In the genomic region with DNA sequence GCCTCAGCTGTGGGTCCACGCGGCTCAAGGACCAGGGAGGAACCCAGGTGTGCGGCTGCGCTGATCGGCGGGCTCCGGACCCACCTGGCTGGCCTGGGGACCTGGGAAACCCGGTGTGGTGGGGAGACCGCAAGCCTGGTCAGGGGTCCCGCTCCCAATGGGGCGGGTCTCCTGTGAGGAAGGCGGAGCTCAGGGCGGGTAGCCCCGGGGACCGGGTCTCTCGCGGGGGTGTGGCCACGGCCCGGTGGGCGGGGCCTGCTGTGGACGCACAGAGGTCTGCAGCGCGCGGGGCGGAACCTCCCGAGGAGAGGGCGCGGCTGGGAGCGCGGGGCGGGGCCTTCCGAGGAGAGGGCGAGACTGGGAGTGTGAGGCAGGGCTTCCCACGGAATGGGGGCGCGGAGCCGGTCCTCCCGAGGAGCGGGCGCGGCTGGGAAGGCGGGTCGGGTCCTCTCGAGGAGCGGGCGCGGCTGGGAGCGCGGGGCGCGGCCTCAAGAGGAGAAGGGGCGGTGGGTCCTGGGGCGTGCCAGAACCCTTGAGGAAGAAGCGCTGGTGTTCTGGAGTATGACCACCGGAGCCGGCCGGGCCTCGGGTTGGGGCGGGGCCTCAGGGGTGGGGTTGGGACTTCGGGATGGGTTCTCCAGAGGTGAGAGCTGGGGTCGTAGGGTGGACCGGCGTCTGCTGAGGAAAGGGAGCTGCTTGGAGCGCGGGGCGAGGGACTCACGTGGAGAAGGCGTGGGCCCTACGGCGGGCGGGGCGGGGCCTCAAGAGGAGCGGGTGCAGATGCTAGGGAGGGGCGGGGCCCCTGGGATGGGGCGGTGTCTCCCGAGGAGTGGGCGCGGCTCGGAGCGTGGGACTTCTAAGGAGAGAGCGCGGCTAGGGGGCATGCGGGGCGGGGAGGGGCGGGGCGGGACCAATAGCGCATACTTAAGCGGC, we compare ENCODE assay signal across 1 cellular context.
A peak's percentile ranks its signal among the peaks of the same experiment; 100 is the strongest.
TF ChIP-seq lines count a peak whose summit lies in the region.

No MANE protein-coding gene starts in this region.

TF ChIP-seq in K562, 482 proteins besides CTCF, POLR2A, EP300 and RAD21 (continued from another document and continues in another):
- TF ChIP-seq NEUROD1 (IDR thresholded peaks at IDR 0.05; ENCODE audit: borderline replicate concordance, low read depth, low read length, partially characterized antibody), result peak; percentile 71
- TF ChIP-seq POLR2G (IDR thresholded peaks at IDR 0.05; ENCODE audit: low read depth, low read length), result peak; percentile 61
- TF ChIP-seq ARHGAP35 (IDR thresholded peaks at IDR 0.05; ENCODE audit: partially characterized antibody), result no peak
- peak; percentile 66; the same call in 1 of the 2 replicates for TF ChIP-seq SPI1 (IDR thresholded peaks at IDR 0.05; ENCODE audit: borderline replicate concordance, low read depth, low read length)
- TF ChIP-seq HNRNPL (IDR thresholded peaks at IDR 0.05; ENCODE audit: low read depth, low read length), result peak; percentile 68; the same call in 1 of the 2 replicates
- TF ChIP-seq THRB (CRISPR knock-in tag; conservative IDR thresholded peaks at IDR 0.05), result 0 out of 2 replicates have a peak, but pooled peaks have one; percentile 32
- TF ChIP-seq NFYB (IDR thresholded peaks at IDR 0.05; ENCODE audit: extremely low read depth, insufficient read length), result no peak
- TF ChIP-seq ZNF518B (CRISPR knock-in tag; IDR thresholded peaks at IDR 0.05), result no peak
- TF ChIP-seq SAP30 (IDR thresholded peaks at IDR 0.05; ENCODE audit: borderline replicate concordance, insufficient read depth, low read depth, low read length, poor library complexity, severe bottlenecking), result peak; percentile 85
- no peak for TF ChIP-seq HIVEP1 (CRISPR knock-in tag; IDR thresholded peaks at IDR 0.05)
- TF ChIP-seq, protein P1, sequence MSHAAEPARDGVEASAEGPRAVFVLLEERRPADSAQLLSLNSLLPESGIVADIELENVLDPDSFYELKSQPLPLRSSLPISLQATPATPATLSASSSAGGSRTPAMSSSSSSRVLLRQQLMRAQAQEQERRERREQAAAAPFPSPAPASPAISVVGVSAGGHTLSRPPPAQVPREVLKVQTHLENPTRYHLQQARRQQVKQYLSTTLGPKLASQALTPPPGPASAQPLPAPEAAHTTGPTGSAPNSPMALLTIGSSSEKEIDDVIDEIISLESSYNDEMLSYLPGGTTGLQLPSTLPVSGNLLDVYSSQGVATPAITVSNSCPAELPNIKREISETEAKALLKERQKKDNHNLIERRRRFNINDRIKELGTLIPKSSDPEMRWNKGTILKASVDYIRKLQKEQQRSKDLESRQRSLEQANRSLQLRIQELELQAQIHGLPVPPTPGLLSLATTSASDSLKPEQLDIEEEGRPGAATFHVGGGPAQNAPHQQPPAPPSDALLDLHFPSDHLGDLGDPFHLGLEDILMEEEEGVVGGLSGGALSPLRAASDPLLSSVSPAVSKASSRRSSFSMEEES (CRISPR knock-in tag; IDR thresholded peaks at IDR 0.05), result peak; percentile 16; the same call in 1 of the 2 replicates
- TF ChIP-seq DMBX1 (CRISPR knock-in tag; IDR thresholded peaks at IDR 0.05; ENCODE audit: borderline replicate concordance), result 0 out of 2 replicates have a peak, but pooled peaks have one; percentile 40
- no peak for TF ChIP-seq TCF7L2 (IDR thresholded peaks at IDR 0.05; ENCODE audit: low read depth, low read length)
- TF ChIP-seq ZKSCAN8 (CRISPR knock-in tag; IDR thresholded peaks at IDR 0.05), result no peak
- no peak for TF ChIP-seq ZNF232 (CRISPR knock-in tag; IDR thresholded peaks at IDR 0.05)
- peak; percentile 46; the same call in 1 of the 2 replicates for TF ChIP-seq KLF13 (tag; IDR thresholded peaks at IDR 0.05; ENCODE audit: borderline replicate concordance, low read depth)
- 0 out of 2 replicates have a peak, but pooled peaks have one; percentile 4 for TF ChIP-seq CBX1 (IDR thresholded peaks at IDR 0.05; ENCODE audit: low read depth)
- TF ChIP-seq SRF (CRISPR knock-in tag; IDR thresholded peaks at IDR 0.05), result peak in 1 of 2 experiments; percentile 85; a peak in 2 of 4 replicates
- TF ChIP-seq CBX3 (IDR thresholded peaks at IDR 0.05; ENCODE audit: borderline replicate concordance in 1 of 2, low read length in 2 of 2), result peak in 1 of 2 experiments; percentile 18; a peak in 1 of 3 replicates
- peak in 1 of 2 experiments; percentile 80; a peak in 2 of 4 replicates for TF ChIP-seq FOXA3 (CRISPR knock-in tag; conservative IDR thresholded peaks at IDR 0.05 in 1 of 2, IDR thresholded peaks at IDR 0.05 in 1 of 2)
- TF ChIP-seq RFX5 (IDR thresholded peaks at IDR 0.05; ENCODE audit: low read depth, low read length), result peak; percentile 38; the same call in 1 of the 2 replicates
- no peak for TF ChIP-seq FOXK1 (CRISPR knock-in tag; IDR thresholded peaks at IDR 0.05; ENCODE audit: borderline replicate concordance)
- TF ChIP-seq MXI1 (IDR thresholded peaks at IDR 0.05; ENCODE audit: low read depth, low read length), result peak; percentile 92
- TF ChIP-seq ZNF785 (CRISPR knock-in tag; IDR thresholded peaks at IDR 0.05), result no peak
- 0 out of 2 replicates have a peak, but pooled peaks have one; percentile 91 for TF ChIP-seq NR4A1 (CRISPR knock-in tag; IDR thresholded peaks at IDR 0.05)
- no peak for TF ChIP-seq NR4A1 (tag; IDR thresholded peaks at IDR 0.05)
- TF ChIP-seq RBM17 (IDR thresholded peaks at IDR 0.05; ENCODE audit: borderline replicate concordance, low read depth, low read length), result no peak
- 0 out of 2 replicates have a peak, but pooled peaks have one; percentile 59 for TF ChIP-seq ZNF764 (CRISPR knock-in tag; IDR thresholded peaks at IDR 0.05; ENCODE audit: low read depth)
- peak; percentile 42; the same call in 1 of the 2 replicates for TF ChIP-seq BCOR (IDR thresholded peaks at IDR 0.05)
- no peak for TF ChIP-seq ZNF274 (IDR thresholded peaks at IDR 0.05; ENCODE audit: borderline replicate concordance, low read depth, low read length)
- TF ChIP-seq FIP1L1 (IDR thresholded peaks at IDR 0.05; ENCODE audit: low read depth, low read length, poor library complexity, severe bottlenecking), result peak; percentile 95
- no peak for TF ChIP-seq NCOA1 (IDR thresholded peaks at IDR 0.05; ENCODE audit: low read depth)
- TF ChIP-seq MTF1 (CRISPR knock-in tag; IDR thresholded peaks at IDR 0.05; ENCODE audit: borderline replicate concordance), result no peak
- TF ChIP-seq ZC3H11A (IDR thresholded peaks at IDR 0.05; ENCODE audit: low read depth, low read length), result 0 out of 2 replicates have a peak, but pooled peaks have one; percentile 23
- TF ChIP-seq, protein P2, sequence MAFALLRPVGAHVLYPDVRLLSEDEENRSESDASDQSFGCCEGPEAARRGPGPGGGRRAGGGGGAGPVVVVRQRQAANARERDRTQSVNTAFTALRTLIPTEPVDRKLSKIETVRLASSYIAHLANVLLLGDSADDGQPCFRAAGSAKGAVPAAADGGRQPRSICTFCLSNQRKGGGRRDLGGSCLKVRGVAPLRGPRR (CRISPR knock-in tag; IDR thresholded peaks at IDR 0.05), result no peak
- TF ChIP-seq L3MBTL2 (IDR thresholded peaks at IDR 0.05), result peak; percentile 83
- TF ChIP-seq HMG20A (CRISPR knock-in tag; conservative IDR thresholded peaks at IDR 0.05), result no peak
- no peak for TF ChIP-seq MEF2D (tag; conservative IDR thresholded peaks at IDR 0.05; ENCODE audit: low read depth)
- TF ChIP-seq KDM2B (CRISPR knock-in tag; IDR thresholded peaks at IDR 0.05), result peak; percentile 76; the same call in 1 of the 2 replicates
- TF ChIP-seq HNRNPUL1 (IDR thresholded peaks at IDR 0.05; ENCODE audit: low read length), result no peak
- peak; percentile 94 for TF ChIP-seq CTBP1 (IDR thresholded peaks at IDR 0.05; ENCODE audit: borderline replicate concordance)
- TF ChIP-seq, protein P3, sequence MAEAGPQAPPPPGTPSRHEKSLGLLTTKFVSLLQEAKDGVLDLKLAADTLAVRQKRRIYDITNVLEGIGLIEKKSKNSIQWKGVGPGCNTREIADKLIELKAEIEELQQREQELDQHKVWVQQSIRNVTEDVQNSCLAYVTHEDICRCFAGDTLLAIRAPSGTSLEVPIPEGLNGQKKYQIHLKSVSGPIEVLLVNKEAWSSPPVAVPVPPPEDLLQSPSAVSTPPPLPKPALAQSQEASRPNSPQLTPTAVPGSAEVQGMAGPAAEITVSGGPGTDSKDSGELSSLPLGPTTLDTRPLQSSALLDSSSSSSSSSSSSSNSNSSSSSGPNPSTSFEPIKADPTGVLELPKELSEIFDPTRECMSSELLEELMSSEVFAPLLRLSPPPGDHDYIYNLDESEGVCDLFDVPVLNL (CRISPR knock-in tag; IDR thresholded peaks at IDR 0.05; ENCODE audit: low read depth), result peak; percentile 59; the same call in 1 of the 2 replicates
- TF ChIP-seq BRCA1 (IDR thresholded peaks at IDR 0.05), result no peak
- TF ChIP-seq BRCA1 (CRISPR knock-in tag; IDR thresholded peaks at IDR 0.05), result peak; percentile 75; the same call in 1 of the 2 replicates
- TF ChIP-seq RBBP5 (IDR thresholded peaks at IDR 0.05; ENCODE audit: borderline replicate concordance, insufficient read depth, low read length, poor library complexity, severe bottlenecking), result peak; percentile 32
- TF ChIP-seq TSC22D4 (tag; IDR thresholded peaks at IDR 0.05), result no peak
- TF ChIP-seq CHD2 (IDR thresholded peaks at IDR 0.05; ENCODE audit: low read depth, low read length), result peak; percentile 28; the same call in 1 of the 2 replicates
- TF ChIP-seq ZNF263 (CRISPR knock-in tag; IDR thresholded peaks at IDR 0.05; ENCODE audit: borderline replicate concordance), result peak; percentile 24
- TF ChIP-seq THAP7 (CRISPR knock-in tag; IDR thresholded peaks at IDR 0.05), result 0 out of 2 replicates have a peak, but pooled peaks have one; percentile 4
- peak; percentile 77; the same call in 1 of the 2 replicates for TF ChIP-seq ZFPM2 (CRISPR knock-in tag; IDR thresholded peaks at IDR 0.05)
- no peak for TF ChIP-seq FOS (IDR thresholded peaks at IDR 0.05; ENCODE audit: extremely low read depth, insufficient read length)
- 0 out of 2 replicates have a peak, but pooled peaks have one; percentile 31 for TF ChIP-seq ZKSCAN1 (IDR thresholded peaks at IDR 0.05; ENCODE audit: low read depth, low read length)
- 0 out of 2 replicates have a peak, but pooled peaks have one; percentile 1 for TF ChIP-seq CBFA2T2 (conservative IDR thresholded peaks at IDR 0.05)
- TF ChIP-seq USF1 (CRISPR knock-in tag; IDR thresholded peaks at IDR 0.05), result peak; percentile 77
- TF ChIP-seq CREM (IDR thresholded peaks at IDR 0.05; ENCODE audit: low read depth), result 0 out of 2 replicates have a peak, but pooled peaks have one; percentile 30
- TF ChIP-seq RNF2 (IDR thresholded peaks at IDR 0.05), result no peak
- TF ChIP-seq NUFIP1 (IDR thresholded peaks at IDR 0.05; ENCODE audit: partially characterized antibody), result peak; percentile 38
- peak; percentile 12 for TF ChIP-seq TBP (optimal IDR thresholded peaks at IDR 0.05; ENCODE audit: low read depth, low read length)
- TF ChIP-seq ZNF143 (CRISPR knock-in tag; IDR thresholded peaks at IDR 0.05), result no peak
- TF ChIP-seq, protein P4, sequence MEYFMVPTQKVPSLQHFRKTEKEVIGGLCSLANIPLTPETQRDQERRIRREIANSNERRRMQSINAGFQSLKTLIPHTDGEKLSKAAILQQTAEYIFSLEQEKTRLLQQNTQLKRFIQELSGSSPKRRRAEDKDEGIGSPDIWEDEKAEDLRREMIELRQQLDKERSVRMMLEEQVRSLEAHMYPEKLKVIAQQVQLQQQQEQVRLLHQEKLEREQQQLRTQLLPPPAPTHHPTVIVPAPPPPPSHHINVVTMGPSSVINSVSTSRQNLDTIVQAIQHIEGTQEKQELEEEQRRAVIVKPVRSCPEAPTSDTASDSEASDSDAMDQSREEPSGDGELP (CRISPR knock-in tag; IDR thresholded peaks at IDR 0.05; ENCODE audit: borderline replicate concordance), result peak; percentile 79
- TF ChIP-seq LCOR (CRISPR knock-in tag; IDR thresholded peaks at IDR 0.05), result peak; percentile 9; the same call in 1 of the 2 replicates
- TF ChIP-seq ZNF57 (CRISPR knock-in tag; IDR thresholded peaks at IDR 0.05), result 0 out of 2 replicates have a peak, but pooled peaks have one; percentile 4
